In the genomic region with DNA sequence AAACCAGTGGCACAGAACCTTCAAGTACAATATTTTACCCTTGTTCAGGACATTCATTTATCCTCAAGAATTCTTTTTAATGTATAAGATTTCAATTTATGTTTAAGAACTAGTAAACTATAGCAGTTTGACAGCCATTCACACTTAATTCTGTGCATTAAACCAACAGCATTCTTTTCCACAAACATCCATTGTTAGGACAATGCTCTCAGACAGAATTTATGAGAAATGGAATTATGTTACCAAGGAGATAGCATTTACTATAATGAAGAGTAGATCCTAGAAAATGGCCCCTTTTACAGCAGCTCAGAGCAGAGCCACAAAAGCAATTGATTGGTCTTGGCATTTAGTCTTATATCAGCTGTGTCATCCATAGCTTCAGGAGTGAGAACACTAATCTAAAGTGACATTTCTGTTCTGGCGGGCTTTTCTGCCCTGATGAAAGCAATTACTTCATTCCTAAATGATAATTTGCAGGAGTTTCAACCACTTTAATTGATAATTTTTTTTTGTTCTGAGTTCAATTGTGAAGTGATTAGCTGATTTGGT, we compare ENCODE assay signal across 18 cellular contexts.
DNase-seq lines count a peak whose midpoint lies in the region; ATAC-seq and TF ChIP-seq lines count a peak whose summit lies in the region.
"Had no signal": no experiment of that assay in that cellular context is flagged by ENCODE, and none has a peak within 500 bp of the region (broad histone marks: within the 10 kb centered on the region; RNA-seq: fewer than 3 reads in every experiment).

No MANE protein-coding gene starts in this region.

- H3K27me3 ChIP-seq in neural cell (ENCODE audit: insufficient read depth, low read depth, low read length) (no peaks in the 10 kb centered on the region), Peyer's patch (no peaks in the 10 kb centered on the region)
- H3K27me3 ChIP-seq: BLaER1 had no signal

- H3K4me3 ChIP-seq in neural cell (ENCODE audit: low read length) (peak overlapping the region; percentile 31), Peyer's patch (no peak overlapping the region)
- H3K4me3 ChIP-seq: A549, BLaER1, GM23248, HAP-1 had no signal

- H2AFZ ChIP-seq in neural cell (ENCODE audit: low read depth, low read length): no peak overlapping the region
- H2AFZ ChIP-seq: GM23248 had no signal

- no peaks in the 10 kb centered on the region for H3K4me1 ChIP-seq in Peyer's patch
- H3K4me1 ChIP-seq: A549, BLaER1 had no signal

- H3K9me2 ChIP-seq in neural cell (ENCODE audit: insufficient read depth, low read length): no peaks in the 10 kb centered on the region

- H3K36me3 ChIP-seq in neural cell (ENCODE audit: insufficient read depth, low read length): no peaks in the 10 kb centered on the region
- H3K36me3 ChIP-seq in Peyer's patch: no peaks in the 10 kb centered on the region
- H3K36me3 ChIP-seq: BLaER1, HAP-1 had no signal

- H3K9ac ChIP-seq in neural cell (ENCODE audit: low read length): peak overlapping the region; percentile 27
- H3K9ac ChIP-seq: BLaER1, GM23248 had no signal

- no peak for TF ChIP-seq POLR2A in Peyer's patch (IDR thresholded peaks at IDR 0.05)

- ATAC-seq in HG02938 (IDR thresholded peaks at IDR 0.05; ENCODE audit: unreplicated experiment) (no peak), HG03196 (IDR thresholded peaks at IDR 0.05; ENCODE audit: unreplicated experiment) (no peak)
- ATAC-seq: A549 had no signal

- TF ChIP-seq CTCF in neural cell (IDR thresholded peaks at IDR 0.05; ENCODE audit: poor library complexity, severe bottlenecking): no peak
- no peak for TF ChIP-seq CTCF in Peyer's patch (IDR thresholded peaks at IDR 0.05)

- no peaks in the 10 kb centered on the region for H4K20me1 ChIP-seq in neural cell (ENCODE audit: insufficient read depth)
- H4K20me1 ChIP-seq: BLaER1 had no signal

- DNase-seq in NCI-H1105 treated with DMSO at 0.1 percent for 48 hours (lab: John Stamatoyannopoulos, UW) (peak; percentile 6), NCI-H1105 (lab: John Stamatoyannopoulos, UW) (no peak), NCI-H1930 (lab: John Stamatoyannopoulos, UW) (peak; percentile 72 to 78), NCI-H2227 (lab: John Stamatoyannopoulos, UW; ENCODE audit: unreplicated experiment) (peak; percentile 60), Peyer's patch (no peak)
- DNase-seq: CD4-positive, alpha-beta memory T cell; DMS153; DMS79; GDM1; GM23248 had no signal

- no peaks in the 10 kb centered on the region for H3F3A ChIP-seq in neural cell (ENCODE audit: insufficient read depth, low read length, poor library complexity, severe bottlenecking)

- peak; percentile 51 for TF ChIP-seq EP300 in neural cell (conservative IDR thresholded peaks at IDR 0.05; ENCODE audit: poor library complexity, severe bottlenecking)

- peak overlapping the region; percentile 49 for H3K4me2 ChIP-seq in neural cell (ENCODE audit: low read length)
- H3K4me2 ChIP-seq: A549, BLaER1 had no signal

- no peak for TF ChIP-seq RAD21 in neural cell (conservative IDR thresholded peaks at IDR 0.05)

- H3K9me3 ChIP-seq in neural cell (ENCODE audit: low read length): no peaks in the 10 kb centered on the region
- H3K9me3 ChIP-seq in Peyer's patch: no peaks in the 10 kb centered on the region
- H3K9me3 ChIP-seq: A549, BLaER1, HAP-1 had no signal

- H3K79me2 ChIP-seq in neural cell (replicated peaks; ENCODE audit: insufficient read depth, low read length): no peaks in the 10 kb centered on the region

- H3K27ac ChIP-seq in neural cell (ENCODE audit: low read length) (peak overlapping the region; percentile 63), Peyer's patch (no peak overlapping the region)
- H3K27ac ChIP-seq: 22Rv1, A549, BLaER1, GM23248, HL-60 had no signal

TF ChIP-seq in neural cell, 6 proteins besides CTCF, POLR2A, EP300 and RAD21:
- TF ChIP-seq, protein P1, sequence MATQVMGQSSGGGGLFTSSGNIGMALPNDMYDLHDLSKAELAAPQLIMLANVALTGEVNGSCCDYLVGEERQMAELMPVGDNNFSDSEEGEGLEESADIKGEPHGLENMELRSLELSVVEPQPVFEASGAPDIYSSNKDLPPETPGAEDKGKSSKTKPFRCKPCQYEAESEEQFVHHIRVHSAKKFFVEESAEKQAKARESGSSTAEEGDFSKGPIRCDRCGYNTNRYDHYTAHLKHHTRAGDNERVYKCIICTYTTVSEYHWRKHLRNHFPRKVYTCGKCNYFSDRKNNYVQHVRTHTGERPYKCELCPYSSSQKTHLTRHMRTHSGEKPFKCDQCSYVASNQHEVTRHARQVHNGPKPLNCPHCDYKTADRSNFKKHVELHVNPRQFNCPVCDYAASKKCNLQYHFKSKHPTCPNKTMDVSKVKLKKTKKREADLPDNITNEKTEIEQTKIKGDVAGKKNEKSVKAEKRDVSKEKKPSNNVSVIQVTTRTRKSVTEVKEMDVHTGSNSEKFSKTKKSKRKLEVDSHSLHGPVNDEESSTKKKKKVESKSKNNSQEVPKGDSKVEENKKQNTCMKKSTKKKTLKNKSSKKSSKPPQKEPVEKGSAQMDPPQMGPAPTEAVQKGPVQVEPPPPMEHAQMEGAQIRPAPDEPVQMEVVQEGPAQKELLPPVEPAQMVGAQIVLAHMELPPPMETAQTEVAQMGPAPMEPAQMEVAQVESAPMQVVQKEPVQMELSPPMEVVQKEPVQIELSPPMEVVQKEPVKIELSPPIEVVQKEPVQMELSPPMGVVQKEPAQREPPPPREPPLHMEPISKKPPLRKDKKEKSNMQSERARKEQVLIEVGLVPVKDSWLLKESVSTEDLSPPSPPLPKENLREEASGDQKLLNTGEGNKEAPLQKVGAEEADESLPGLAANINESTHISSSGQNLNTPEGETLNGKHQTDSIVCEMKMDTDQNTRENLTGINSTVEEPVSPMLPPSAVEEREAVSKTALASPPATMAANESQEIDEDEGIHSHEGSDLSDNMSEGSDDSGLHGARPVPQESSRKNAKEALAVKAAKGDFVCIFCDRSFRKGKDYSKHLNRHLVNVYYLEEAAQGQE (IDR thresholded peaks at IDR 0.05; ENCODE audit: borderline replicate concordance): no peak
- no peak for TF ChIP-seq MXI1 (conservative IDR thresholded peaks at IDR 0.05; ENCODE audit: poor library complexity, severe bottlenecking)
- no peak for TF ChIP-seq EZH2 (IDR thresholded peaks at IDR 0.05; ENCODE audit: borderline replicate concordance, insufficient read depth, low read length, poor library complexity, severe bottlenecking)
- TF ChIP-seq POLR2AphosphoS5 (IDR thresholded peaks at IDR 0.05): peak; percentile 54
- no peak for TF ChIP-seq SMC3 (conservative IDR thresholded peaks at IDR 0.05; ENCODE audit: poor library complexity)

Comparison
In these comparisons a context has a peak if more than half of its experiments do, and no peak if none do; other contexts are left out.
1. DNase-seq: peak in NCI-H1105 treated with DMSO at 0.1 percent for 48 hours (single experiment), NCI-H1930 (2 of 2) and NCI-H2227 (single experiment); none in NCI-H1105 (single experiment) and Peyer's patch (0 of 3).